Comparison of ENCODE assay signal across 8 cellular contexts in the genomic region with DNA sequence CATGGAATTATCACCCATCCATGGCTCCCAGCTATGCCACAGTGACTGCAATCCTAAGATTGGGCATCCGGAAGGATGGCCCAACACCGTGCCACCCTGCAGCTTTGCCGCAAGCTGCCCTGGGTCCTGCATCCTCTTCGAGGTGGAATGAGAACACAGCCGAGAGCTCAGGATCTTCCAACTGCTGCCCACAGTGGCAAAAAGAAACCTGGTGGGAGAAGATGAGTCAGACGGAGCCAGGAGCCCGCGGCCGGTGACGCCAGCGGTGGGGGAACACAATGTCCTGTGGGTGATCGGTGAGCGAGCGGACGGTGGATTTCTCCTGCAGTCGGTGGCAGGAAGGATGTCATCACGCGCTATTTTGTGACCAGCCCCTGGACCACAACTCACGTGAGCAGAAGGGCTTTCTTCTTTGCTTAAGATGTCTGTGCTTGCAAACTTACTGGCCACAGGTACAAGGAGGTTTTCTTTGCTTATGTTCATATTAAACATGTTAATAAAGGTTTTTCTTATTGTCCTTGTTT.
DNase-seq lines count a peak whose midpoint lies in the region; TF ChIP-seq lines count a peak whose summit lies in the region.

No MANE protein-coding gene starts in this region.

- peaks cover 43% of the 10 kb centered on the region for H3K4me1 ChIP-seq in DOHH2 (ENCODE audit: control insufficient read depth, low read length)

- H3F3A ChIP-seq in DOHH2 (ENCODE audit: control insufficient read depth, insufficient read depth) = peaks cover 22% of the 10 kb centered on the region

- peak; percentile 87 to 89 for DNase-seq in HL-60 (ENCODE audit: low read depth in 1 of 2, low spot score in 1 of 2)
- peak; percentile 90 for DNase-seq in T-helper 22 cell (ENCODE audit: low read depth)
- DNase-seq in anterior cingulate cortex (lab: John Stamatoyannopoulos, UW) = peak in 38 of 58 donors; percentile 7 to 87 (median 50)
- peak; percentile 81 to 90 for DNase-seq in stimulated activated CD4-positive, alpha-beta T cell treated with anti-CD3 and anti-CD28 coated beads, Interleukin-4, amount 100 ng/mL, for 48 hours (ENCODE audit: low read depth in 2 of 2)
- DNase-seq in D341Med (ENCODE audit: low spot score) = no peak
- DNase-seq in KG1 (lab: John Stamatoyannopoulos, UW) = no peak

- H3K36me3 ChIP-seq in DOHH2 (ENCODE audit: control insufficient read depth, low read length) = no peaks in the 10 kb centered on the region

- peak overlapping the region; percentile 98 for H3K4me2 ChIP-seq in DOHH2 (ENCODE audit: low read length)

- H3K4me3 ChIP-seq in DOHH2 (ENCODE audit: low read length) (peak overlapping the region; percentile 83), HL-60 (replicated peaks; ENCODE audit: insufficient read depth, low read length) (peak overlapping the region; percentile 34)

- H4K20me1 ChIP-seq in DOHH2 (ENCODE audit: control insufficient read depth, insufficient read depth, low read depth, low read length) = no peaks in the 10 kb centered on the region

- H3K27ac ChIP-seq in DOHH2 (ENCODE audit: low read depth, low read length) (peak overlapping the region; percentile 65), HL-60 (replicated peaks) (peak overlapping the region; percentile 94), layer of hippocampus (ENCODE audit: low read depth, low read length) (peak overlapping the region; percentile 49)

- peaks cover under 1% of the 10 kb centered on the region for H3K79me2 ChIP-seq in DOHH2 (ENCODE audit: control insufficient read depth, low read length)

- TF ChIP-seq CTCF in DOHH2 (IDR thresholded peaks at IDR 0.05; ENCODE audit: low read depth, low read length, poor library complexity, severe bottlenecking) (no peak), HL-60 (IDR thresholded peaks at IDR 0.05; ENCODE audit: insufficient read depth, low read length) (no peak)

- no peaks in the 10 kb centered on the region for H3K9me2 ChIP-seq in DOHH2 (replicated peaks; ENCODE audit: control insufficient read depth, low read length)

- H3K9me3 ChIP-seq in DOHH2 (ENCODE audit: control insufficient read depth, insufficient read depth, low read length) = no peaks in the 10 kb centered on the region

- H3K27me3 ChIP-seq in DOHH2 (ENCODE audit: control insufficient read depth, low read length) (peaks cover 5% of the 10 kb centered on the region), HL-60 (ENCODE audit: insufficient read depth, poor library complexity, severe bottlenecking) (no peaks in the 10 kb centered on the region), layer of hippocampus (ENCODE audit: control insufficient read depth, insufficient read depth, low read length) (no peaks in the 10 kb centered on the region)

Comparison
In these comparisons a context has a peak if more than half of its experiments do, and no peak if none do; other contexts are left out.
1. DNase-seq: peak in HL-60 (2 of 2), T-helper 22 cell (single experiment), anterior cingulate cortex (38 of 58) and stimulated activated CD4-positive, alpha-beta T cell treated with anti-CD3 and anti-CD28 coated beads, Interleukin-4, amount 100 ng/mL, for 48 hours (2 of 2); none in D341Med (single experiment) and KG1 (single experiment).
2. Peak in every context shown above with its lines, with median percentiles within 50 percentile points of each other: H3K27ac ChIP-seq.